In genomic region chr1:157841708-157842107, GRCh38 we compare ENCODE assay signal across 28 cellular contexts. TPM values are rescaled to one million over a fixed set of nuclear protein-coding genes. Genes with fewer than 3 reads are reported as not detected.
"Had no signal": no experiment of that assay in that cellular context is flagged by ENCODE, and none has a peak within 500 bp of the region (broad histone marks: within the 10 kb centered on the region; RNA-seq: fewer than 3 reads in every experiment).

Gene CD5L (minus strand): TSS chr1:157841808. CDS start chr1:157841701, 107 bp downstream.

- DNase-seq: cortex of kidney; effector memory CD8-positive, alpha-beta T cell; erythroblast; esophagus squamous epithelium; foreskin melanocyte; glutamatergic neuron; heart right ventricle; hippocampal formation; left cardiac atrium; left ventricle myocardium inferior; lower lobe of right lung; stimulated activated naive CD4-positive, alpha-beta T cell treated with Interleukin-2 at 50 U/mL for 16 hours; stomach; thyroid gland; trophoblast cell had no signal

- H3K9me3 Mint-ChIP-seq: effector memory CD8-positive, alpha-beta T cell; natural killer cell treated with Interleukin-12 subunit alpha and Interleukin-12 subunit beta and Interleukin-15 and Interleukin-18, amount 100 ng/mL, for 72 hours; neural crest cell had no signal

- H3K4me3 Mint-ChIP-seq: effector memory CD8-positive, alpha-beta T cell; natural killer cell treated with Interleukin-12 subunit alpha and Interleukin-12 subunit beta and Interleukin-15 and Interleukin-18, amount 100 ng/mL, for 72 hours; neural crest cell had no signal

- H3K4me2 ChIP-seq: smooth muscle cell had no signal

- H3K4me3 ChIP-seq: esophagus squamous epithelium, heart right ventricle, left ventricle myocardium inferior, lower lobe of right lung, prostate gland, right atrium auricular region, smooth muscle cell, stomach, thyroid gland, vagina had no signal

- H3K27me3 ChIP-seq: esophagus squamous epithelium, heart right ventricle, right atrium auricular region, stomach, thyroid gland, vagina had no signal

- H3K4me1 ChIP-seq: esophagus squamous epithelium, left ventricle myocardium inferior, lower lobe of right lung, prostate gland, right atrium auricular region, stomach, thyroid gland, vagina had no signal

- ATAC-seq: effector memory CD8-positive, alpha-beta T cell; heart right ventricle; left cardiac atrium; lower lobe of right lung; natural killer cell treated with Interleukin-12 subunit alpha and Interleukin-12 subunit beta and Interleukin-15 and Interleukin-18, amount 100 ng/mL, for 72 hours; sciatic nerve had no signal

- H3K27ac Mint-ChIP-seq: natural killer cell treated with Interleukin-12 subunit alpha and Interleukin-12 subunit beta and Interleukin-15 and Interleukin-18, amount 100 ng/mL, for 72 hours had no signal

- H3K4me1 Mint-ChIP-seq: neural crest cell had no signal

- H3K36me3 ChIP-seq: esophagus squamous epithelium, heart right ventricle, left ventricle myocardium inferior, lower lobe of right lung, prostate gland, right atrium auricular region, stomach, thyroid gland, vagina had no signal

- H3K27ac ChIP-seq: esophagus squamous epithelium, heart right ventricle, left ventricle myocardium inferior, lower lobe of right lung, prostate gland, right atrium auricular region, stomach, thyroid gland, vagina had no signal

- H3K9me3 ChIP-seq: esophagus squamous epithelium, heart right ventricle, left ventricle myocardium inferior, lower lobe of right lung, prostate gland, right atrium auricular region, stomach, thyroid gland, vagina had no signal

RNA-seq across cellular contexts. Expression of gene CD5L, which starts in this region (rescaled TPM):
- total RNA-seq: dermis microvascular lymphatic vessel endothelial cell; kidney epithelial cell; mononuclear cell; natural killer cell treated with Interleukin-12 subunit alpha and Interleukin-12 subunit beta and Interleukin-15 and Interleukin-18, amount 100 ng/mL, for 72 hours; neural crest cell; osteoblast; prostate gland; smooth muscle cell; subcutaneous adipose tissue; thyroid gland; ureter; vagina had no signal
- polyA plus RNA-seq: smooth muscle cell, stomach had no signal
